15 cellular contexts compared by ENCODE assay signal in genomic region chr1:51301844-51302162, GRCh38.
"Had no signal": no experiment of that assay in that cellular context is flagged by ENCODE, and none has a peak within 500 bp of the region (broad histone marks: within the 10 kb centered on the region; RNA-seq: fewer than 3 reads in every experiment).

No MANE protein-coding gene starts in this region.

- ATAC-seq: effector memory CD8-positive, alpha-beta T cell; psoas muscle; right lobe of liver had no signal

- H3K27me3 ChIP-seq: right lobe of liver, spleen, suprapubic skin had no signal

- H3K4me3 ChIP-seq: left ventricle myocardium inferior, psoas muscle, right lobe of liver, spleen, suprapubic skin had no signal

- H3K36me3 Mint-ChIP-seq: type B pancreatic cell had no signal

- H3K4me3 Mint-ChIP-seq: activated CD4-positive, alpha-beta T cell treated with anti-CD3 and anti-CD28 coated beads, Interleukin-2, amount 10 ng/mL, durations not matched to agents 24 days and 14 days; central memory CD8-positive, alpha-beta T cell; effector memory CD8-positive, alpha-beta T cell; nephron; type B pancreatic cell had no signal

- H3K27ac ChIP-seq: left ventricle myocardium inferior, psoas muscle, right lobe of liver, spleen, suprapubic skin had no signal

- H3K36me3 ChIP-seq: left ventricle myocardium inferior, right lobe of liver, spleen, suprapubic skin had no signal

- DNase-seq: activated CD4-positive, alpha-beta T cell treated with anti-CD3 and anti-CD28 coated beads, Interleukin-2, amount 10 ng/mL, durations not matched to agents 24 days and 14 days; activated CD8-positive, alpha-beta memory T cell treated with anti-CD3 and anti-CD28 coated beads for 24 hours; activated naive CD4-positive, alpha-beta T cell treated with anti-CD3 and anti-CD28 coated beads, Interleukin-2, amount 50 U/mL, for 16 hours; effector memory CD8-positive, alpha-beta T cell; left ventricle myocardium inferior; mesenchymal stem cell; psoas muscle; right lobe of liver; stimulated activated CD4-positive, alpha-beta T cell treated with anti-CD3 and anti-CD28 coated beads, Interleukin-1b, Interleukin-23, amount 100 ng/mL, for 48 hours; stimulated activated naive CD4-positive, alpha-beta T cell had no signal

- H3K27ac Mint-ChIP-seq: activated CD4-positive, alpha-beta T cell treated with anti-CD3 and anti-CD28 coated beads, Interleukin-2, amount 10 ng/mL, durations not matched to agents 24 days and 14 days; effector memory CD8-positive, alpha-beta T cell; type B pancreatic cell had no signal

- H3K4me1 ChIP-seq: psoas muscle had no signal

- H3K27me3 Mint-ChIP-seq: activated CD4-positive, alpha-beta T cell treated with anti-CD3 and anti-CD28 coated beads, Interleukin-2, amount 10 ng/mL, durations not matched to agents 24 days and 14 days; central memory CD8-positive, alpha-beta T cell; type B pancreatic cell had no signal

- H3K9me3 ChIP-seq: left ventricle myocardium inferior, psoas muscle, right lobe of liver, spleen, suprapubic skin had no signal

- H3K9me3 Mint-ChIP-seq: activated CD4-positive, alpha-beta T cell treated with anti-CD3 and anti-CD28 coated beads, Interleukin-2, amount 10 ng/mL, durations not matched to agents 24 days and 14 days; central memory CD8-positive, alpha-beta T cell; effector memory CD8-positive, alpha-beta T cell; nephron; type B pancreatic cell had no signal
